9 cellular contexts compared by ENCODE assay signal in the genomic region with DNA sequence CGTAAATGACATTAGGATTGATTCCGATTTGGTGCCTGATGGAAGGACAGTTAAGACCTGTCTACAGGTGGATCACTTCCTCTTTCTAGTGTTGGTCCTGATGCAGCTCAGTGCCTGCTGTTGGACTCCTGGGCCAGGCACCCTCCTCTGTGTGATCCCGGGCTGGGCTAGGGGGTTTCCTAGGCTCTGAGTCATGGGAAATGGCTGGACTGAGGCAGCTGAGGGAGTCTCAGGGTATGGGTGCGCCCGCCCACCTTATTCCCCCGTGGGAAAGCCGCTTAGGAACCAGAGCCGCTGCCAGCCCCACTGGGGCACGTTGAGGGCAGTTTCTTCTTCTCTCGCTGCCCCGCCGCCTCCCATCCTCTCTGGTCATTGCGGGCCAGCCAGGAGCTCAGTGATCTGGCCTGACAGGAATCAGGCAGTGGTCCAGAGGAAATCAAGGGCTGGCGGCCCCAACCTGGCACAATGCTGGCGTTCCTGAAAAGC. TPM values are rescaled to one million over a fixed set of nuclear protein-coding genes. Genes with fewer than 3 reads are reported as not detected.
DNase-seq lines count a peak whose midpoint lies in the region; ATAC-seq and TF ChIP-seq lines count a peak whose summit lies in the region.
"Had no signal": no experiment of that assay in that cellular context is flagged by ENCODE, and none has a peak within 500 bp of the region (broad histone marks: within the 10 kb centered on the region; RNA-seq: fewer than 3 reads in every experiment).

No MANE protein-coding gene starts in this region.

- peaks cover 68% of the 10 kb centered on the region for H3K4me1 Mint-ChIP-seq in activated T-helper 17 cell treated with anti-CD3 and anti-CD28 coated beads, Interleukin-2, amount 50 U/mL, for 72 hours
- H3K4me1 Mint-ChIP-seq in immature natural killer cell, result peaks cover 96 to 98% of the 10 kb centered on the region in 2 donors
- no peaks in the 10 kb centered on the region for H3K4me1 Mint-ChIP-seq in Caco-2 (ENCODE audit: low read depth, unreplicated experiment)

- H3K36me3 Mint-ChIP-seq in activated T-helper 17 cell treated with anti-CD3 and anti-CD28 coated beads, Interleukin-2, amount 50 U/mL, for 72 hours (ENCODE audit: low read depth), result peaks cover 60% of the 10 kb centered on the region
- H3K36me3 Mint-ChIP-seq in immature natural killer cell, result peaks cover 0 to 13% (median 0%) of the 10 kb centered on the region in 3 donors
- H3K36me3 Mint-ChIP-seq in Caco-2 (ENCODE audit: insufficient read depth, unreplicated experiment), result peaks cover 5% of the 10 kb centered on the region

- TF ChIP-seq EP300 in transverse colon (IDR thresholded peaks at IDR 0.05; ENCODE audit: low read depth), result no peak

- BruUV-seq in Caco-2 (replicated peaks; lab: Mats Ljungman, UMichigan), result no TSS peak

- H3K9me3 Mint-ChIP-seq in activated T-helper 17 cell treated with anti-CD3 and anti-CD28 coated beads, Interleukin-2, amount 50 U/mL, for 72 hours, result no peaks in the 10 kb centered on the region
- H3K9me3 Mint-ChIP-seq in immature natural killer cell (no peaks in the 10 kb centered on the region), Caco-2 (ENCODE audit: unreplicated experiment) (no peaks in the 10 kb centered on the region)

- H3K27ac Mint-ChIP-seq in activated T-helper 17 cell treated with anti-CD3 and anti-CD28 coated beads, Interleukin-2, amount 50 U/mL, for 72 hours, result peak overlapping the region; percentile 85
- H3K27ac Mint-ChIP-seq in immature natural killer cell (peak overlapping the region; percentile 20 to 98 (median 94)), Caco-2 (ENCODE audit: unreplicated experiment) (no peak overlapping the region)

- no peaks in the 10 kb centered on the region for H3K9me3 ChIP-seq in Caco-2
- no peaks in the 10 kb centered on the region for H3K9me3 ChIP-seq in transverse colon

- TF ChIP-seq CTCF in Caco-2 (IDR thresholded peaks at IDR 0.05; ENCODE audit: insufficient read depth in 1 of 2, low read depth in 1 of 2, low read length in 1 of 2, severe bottlenecking in 1 of 2, unreplicated experiment in 1 of 2), result no peak
- no peak for TF ChIP-seq CTCF in transverse colon (IDR thresholded peaks at IDR 0.05)

- no peaks in the 10 kb centered on the region for H3K27me3 Mint-ChIP-seq in activated T-helper 17 cell treated with anti-CD3 and anti-CD28 coated beads, Interleukin-2, amount 50 U/mL, for 72 hours
- H3K27me3 Mint-ChIP-seq in immature natural killer cell (ENCODE audit: low read depth in 3 of 3) (peaks cover 12 to 18% (median 12%) of the 10 kb centered on the region in 3 donors), Caco-2 (ENCODE audit: insufficient read depth, unreplicated experiment) (no peaks in the 10 kb centered on the region)

- H3K4me1 ChIP-seq in Caco-2 (no peaks in the 10 kb centered on the region), transverse colon (peaks cover 3 to 15% (median 8%) of the 10 kb centered on the region in 4 donors)

- 68% methylated on average over 5 to 15 of the region's 15 CpGs for WGBS in transverse colon (ENCODE audit: low coverage in 1 of 2), 2 donors

- TF ChIP-seq POLR2A in transverse colon (IDR thresholded peaks at IDR 0.05), result no peak

- ATAC-seq in HG02588 (IDR thresholded peaks at IDR 0.05; ENCODE audit: unreplicated experiment), result peak; percentile 52
- ATAC-seq in activated T-helper 17 cell treated with anti-CD3 and anti-CD28 coated beads, Interleukin-2, amount 50 U/mL, for 72 hours (replicated peaks), result peak; percentile 49

- peak overlapping the region; percentile 74 for H3K4me3 Mint-ChIP-seq in activated T-helper 17 cell treated with anti-CD3 and anti-CD28 coated beads, Interleukin-2, amount 50 U/mL, for 72 hours
- H3K4me3 Mint-ChIP-seq in immature natural killer cell (peak overlapping the region in 2 of 5 donors; percentile 21 to 38), Caco-2 (ENCODE audit: unreplicated experiment) (no peak overlapping the region)

- DNase-seq in Daoy (ENCODE audit: low read depth) (peak; percentile 90), immature natural killer cell (no peak), globus pallidus (ENCODE audit: low spot score) (no peak), Caco-2 (no peak), H7 (no peak), transverse colon (no peak)
- DNase-seq: NCI-H1436 treated with DMSO at 0.1 percent for 48 hours had no signal

- H3K36me3 ChIP-seq in Caco-2 (ENCODE audit: control insufficient read depth, insufficient read depth, low read length) (0 out of 2 replicates have a peak, but pooled peaks cover 2% of the 10 kb centered on the region), H7 (replicated peaks; ENCODE audit: control insufficient read depth, insufficient read depth, low read length) (no peaks in the 10 kb centered on the region; the same call in 1 of the 2 replicates), transverse colon (no peaks in the 10 kb centered on the region)

- H3K27me3 ChIP-seq in Caco-2 (replicated peaks; ENCODE audit: control insufficient read depth, insufficient read depth, low read length) (no peaks in the 10 kb centered on the region), H7 (ENCODE audit: control insufficient read depth, insufficient read depth, low read length) (no peaks in the 10 kb centered on the region), transverse colon (no peaks in the 10 kb centered on the region)

- H3K27ac ChIP-seq in transverse colon, result peak overlapping the region in 2 of 4 donors; percentile 8 to 27

- H3K4me3 ChIP-seq in Caco-2 (ENCODE audit: low read depth, low read length) (no peak overlapping the region), H7 (ENCODE audit: insufficient read depth, low read depth, low read length) (no peak overlapping the region), transverse colon (no peak overlapping the region)

- CTCF ChIA-PET in Caco-2 (lab: Charles Lee), result interaction anchor here (0.6 to 1.1 kb wide), 3 partner anchors 13 to 88 kb away, joined by 3 to 5 read pairs (median 4); no protein-coding TSS in a partner anchor

- intact Hi-C loops in Caco-2 (cut with micrococcal nuclease; ENCODE audit: unreplicated experiment) (no loop called here), transverse colon (cut with DNase I; ENCODE audit: low total_unique reads) (no loop called here)

- POLR2A ChIA-PET in Caco-2 (lab: Charles Lee), result no interaction called here

- in situ Hi-C loops in transverse colon (cut with MboI; ENCODE audit: low pct_ligation_motif_present in 1 of 4, low pct_unique_long_range_greater_than_20kb in 1 of 4, low sequenced_read_pairs in 3 of 4), result no loop called here

RNA-seq across cellular contexts. Expression of gene TCF7, which starts 12.9 kb away (rescaled TPM):
- total RNA-seq in Daoy (2014; rRNA removed; shearing (Covaris generic)), result 4.1 and 4.3 TPM in 2 replicates
- 10 to 100 TPM in 1 of 2 donors, 1 to 10 TPM in 1; 5.9 to 42.2 TPM for total RNA-seq in activated T-helper 17 cell treated with anti-CD3 and anti-CD28 coated beads, Interleukin-2, amount 50 U/mL, for 72 hours
- 10 to 100 TPM; 14.9 to 50.9 (median 38.2) TPM for polyA plus RNA-seq in immature natural killer cell
- total RNA-seq in Caco-2 (2022), result 36.2 and 36.5 TPM in 2 replicates
- total RNA-seq in H7 (2014; rRNA removed; shearing (Covaris generic)), result 2.4 and 3.7 TPM in 2 replicates
- total RNA-seq in transverse colon, result 1 to 10 TPM in 3 of 4 donors, under 1 TPM in 1; 0.60 to 7.1 (median 3.1) TPM

RNA-seq across cellular contexts. Expression of gene SKP1, which starts 49.3 kb away (rescaled TPM):
- total RNA-seq in Daoy (2014; rRNA removed; shearing (Covaris generic)), result 343 and 386 TPM in 2 replicates
- total RNA-seq in activated T-helper 17 cell treated with anti-CD3 and anti-CD28 coated beads, Interleukin-2, amount 50 U/mL, for 72 hours, result 100 to 1,000 TPM; 152 to 209 TPM
- polyA plus RNA-seq in immature natural killer cell, result 1,000 to 10,000 TPM in 2 of 3 donors, 100 to 1,000 TPM in 1; 955 to 1,349 (median 1,131) TPM
- total RNA-seq in Caco-2 (2022) (351 and 365 TPM in 2 replicates), transverse colon (100 to 1,000 TPM in 3 of 4 donors, 10 to 100 TPM in 1; 32.6 to 224 (median 170) TPM)
- 287 and 332 TPM in 2 replicates for total RNA-seq in H7 (2014; rRNA removed; shearing (Covaris generic))
